1 cellular context compared by ENCODE assay signal in genomic region chr1:75785320-75785963, GRCh38.
TF ChIP-seq lines count a peak whose summit lies in the region.

No MANE protein-coding gene starts in this region.

TF ChIP-seq in GM12878, 131 proteins besides CTCF, POLR2A, EP300 and RAD21 (continued from another document):
- TF ChIP-seq PAX5 (IDR thresholded peaks at IDR 0.05; ENCODE audit: borderline replicate concordance, low read depth, low read length), result no peak
- TF ChIP-seq PML (IDR thresholded peaks at IDR 0.05; ENCODE audit: low read length), result no peak
- TF ChIP-seq JUNB (IDR thresholded peaks at IDR 0.05), result no peak
- no peak for TF ChIP-seq EGR1 (IDR thresholded peaks at IDR 0.05; ENCODE audit: borderline replicate concordance in 1 of 2, low read depth in 2 of 2, low read length in 2 of 2)
- peak in 1 of 2 experiments; percentile 38; a peak in 2 of 4 replicates for TF ChIP-seq IKZF2 (IDR thresholded peaks at IDR 0.05)
- TF ChIP-seq CHD1 (IDR thresholded peaks at IDR 0.05; ENCODE audit: low read depth, low read length), result no peak
- TF ChIP-seq PKNOX1 (IDR thresholded peaks at IDR 0.05), result no peak
- 0 out of 2 replicates have a peak, but pooled peaks have one; percentile 2 for TF ChIP-seq NFIC (IDR thresholded peaks at IDR 0.05; ENCODE audit: low read depth, low read length)
- TF ChIP-seq BCL3 (IDR thresholded peaks at IDR 0.05; ENCODE audit: borderline replicate concordance, insufficient read depth, low read depth, low read length, poor library complexity, severe bottlenecking), result peak; percentile 10
- no peak for TF ChIP-seq ZNF687 (IDR thresholded peaks at IDR 0.05)
- TF ChIP-seq PBX3 (IDR thresholded peaks at IDR 0.05; ENCODE audit: insufficient replicate concordance, low read depth, low read length), result peak; percentile 4
- TF ChIP-seq ZBTB11 (CRISPR knock-in tag; IDR thresholded peaks at IDR 0.05), result no peak
- 0 out of 2 replicates have a peak, but pooled peaks have one; percentile 3 for TF ChIP-seq IKZF1 (conservative IDR thresholded peaks at IDR 0.05)
- TF ChIP-seq ESRRA (IDR thresholded peaks at IDR 0.05; ENCODE audit: low read length), result no peak
- peak; percentile 20; the same call in 1 of the 2 replicates for TF ChIP-seq MTA3 (IDR thresholded peaks at IDR 0.05; ENCODE audit: borderline replicate concordance, low read length)
- no peak for TF ChIP-seq ASH2L (IDR thresholded peaks at IDR 0.05; ENCODE audit: borderline replicate concordance, low read depth)
- 0 out of 2 replicates have a peak, but pooled peaks have one; percentile 11 for TF ChIP-seq RELB (IDR thresholded peaks at IDR 0.05; ENCODE audit: low read depth)
TF ChIP-seq in GM12878: peak in this region for 8.
